Comparison of ENCODE assay signal across 37 cellular contexts in genomic region chr15:98288091-98288590, GRCh38.
"Had no signal": no experiment of that assay in that cellular context is flagged by ENCODE, and none has a peak within 500 bp of the region (broad histone marks: within the 10 kb centered on the region; RNA-seq: fewer than 3 reads in every experiment).

No MANE protein-coding gene starts in this region.

- H3K27ac ChIP-seq: adrenal gland, body of pancreas, brain microvascular endothelial cell, breast epithelium, VCaP had no signal

- H3K9me3 ChIP-seq: adrenal gland, body of pancreas, breast epithelium had no signal

- ATAC-seq: activated CD8-positive, alpha-beta T cell treated with anti-CD3 and anti-CD28 coated beads for 36 hours; activated naive CD4-positive, alpha-beta T cell treated with anti-CD3 and anti-CD28 coated beads, Interleukin-2, amount 50 U/mL, for 72 hours; activated T-cell treated with anti-CD3 and anti-CD28 coated beads, Interleukin-2, amount 50 U/mL, for 4 hours; activated T-cell treated with anti-CD3 and anti-CD28 coated beads, Interleukin-2, amount 50 U/mL, for 72 hours; activated T-helper 17 cell treated with anti-CD3 and anti-CD28 coated beads, Interleukin-2, amount 50 U/mL, for 72 hours; body of pancreas had no signal

- H3K27ac Mint-ChIP-seq: activated B cell treated with CpG ODN at 0.5 μM for 24 hours; activated CD4-positive, alpha-beta memory T cell treated with anti-CD3 and anti-CD28 coated beads for 36 hours; activated CD4-positive, alpha-beta T cell treated with anti-CD3 and anti-CD28 coated beads, Interleukin-2, amount 10 ng/mL, durations not matched to agents 24 days and 14 days; activated CD8-positive, alpha-beta T cell treated with anti-CD3 and anti-CD28 coated beads for 36 hours; activated naive CD4-positive, alpha-beta T cell treated with anti-CD3 and anti-CD28 coated beads for 36 hours; activated naive CD4-positive, alpha-beta T cell treated with anti-CD3 and anti-CD28 coated beads, Interleukin-2, amount 50 U/mL, for 72 hours; activated naive CD8-positive, alpha-beta T cell treated with anti-CD3 and anti-CD28 coated beads for 36 hours; activated T-cell treated with anti-CD3 and anti-CD28 coated beads, Interleukin-2, amount 50 U/mL, for 72 hours; activated T-helper 1 cell treated with anti-CD3 and anti-CD28 coated beads, Interleukin-12 subunit alpha, Interleukin-12 subunit beta, Interleukin-2, Interleukin-4 antibody, amounts not matched to agents 30 ng/mL and 10 ng/mL and 1 ng/mL, durations not matched to agents 14 hours and 24 hours and 36 hours; activated T-helper 17 cell treated with anti-CD3 and anti-CD28 coated beads, Interleukin-2, amount 50 U/mL, for 72 hours; T-helper 1 cell treated with Interleukin-12 subunit alpha and Interleukin-12 subunit beta and Interleukin-4 antibody, amounts not matched to agents 30 μg/mL and 1 μg/mL, for 36 hours; T-helper 2 cell treated with Interferon-gamma antibody and Interleukin-4, amounts not matched to agents 5 μg/mL and 100 μg/mL, for 36 hours had no signal

- H3K36me3 ChIP-seq: adrenal gland, brain microvascular endothelial cell, breast epithelium had no signal

- FAIRE-seq: astrocyte, TTC549 had no signal

- H3K4me3 ChIP-seq: adrenal gland, body of pancreas, breast epithelium had no signal

- H3K9me3 Mint-ChIP-seq: activated B cell treated with CpG ODN at 0.5 μM for 24 hours; activated CD4-positive, alpha-beta memory T cell treated with anti-CD3 and anti-CD28 coated beads for 36 hours; activated CD4-positive, alpha-beta T cell treated with anti-CD3 and anti-CD28 coated beads, Interleukin-2, amount 10 ng/mL, durations not matched to agents 24 days and 14 days; activated CD8-positive, alpha-beta T cell treated with anti-CD3 and anti-CD28 coated beads for 36 hours; activated naive CD4-positive, alpha-beta T cell treated with anti-CD3 and anti-CD28 coated beads for 36 hours; activated naive CD4-positive, alpha-beta T cell treated with anti-CD3 and anti-CD28 coated beads, Interleukin-2, amount 50 U/mL, for 72 hours; activated naive CD8-positive, alpha-beta T cell treated with anti-CD3 and anti-CD28 coated beads for 36 hours; activated T-cell treated with anti-CD3 and anti-CD28 coated beads, Interleukin-2, amount 50 U/mL, for 4 hours; activated T-cell treated with anti-CD3 and anti-CD28 coated beads, Interleukin-2, amount 50 U/mL, for 72 hours; activated T-helper 1 cell treated with anti-CD3 and anti-CD28 coated beads, Interleukin-12 subunit alpha, Interleukin-12 subunit beta, Interleukin-2, Interleukin-4 antibody, amounts not matched to agents 30 ng/mL and 10 ng/mL and 1 ng/mL, durations not matched to agents 14 hours and 24 hours and 36 hours; activated T-helper 17 cell treated with anti-CD3 and anti-CD28 coated beads, Interleukin-2, amount 50 U/mL, for 72 hours; T-helper 1 cell treated with Interleukin-12 subunit alpha and Interleukin-12 subunit beta and Interleukin-4 antibody, amounts not matched to agents 30 μg/mL and 1 μg/mL, for 36 hours; T-helper 2 cell treated with Interferon-gamma antibody and Interleukin-4, amounts not matched to agents 5 μg/mL and 100 μg/mL, for 36 hours had no signal

- H3K36me3 Mint-ChIP-seq: activated CD4-positive, alpha-beta memory T cell treated with anti-CD3 and anti-CD28 coated beads for 36 hours; activated naive CD4-positive, alpha-beta T cell treated with anti-CD3 and anti-CD28 coated beads, Interleukin-2, amount 50 U/mL, for 72 hours; activated naive CD8-positive, alpha-beta T cell treated with anti-CD3 and anti-CD28 coated beads for 36 hours had no signal

- H3K4me1 Mint-ChIP-seq: activated B cell treated with CpG ODN at 0.5 μM for 24 hours; activated CD4-positive, alpha-beta T cell treated with anti-CD3 and anti-CD28 coated beads, Interleukin-2, amount 10 ng/mL, durations not matched to agents 24 days and 14 days; activated naive CD8-positive, alpha-beta T cell treated with anti-CD3 and anti-CD28 coated beads for 36 hours; activated T-helper 17 cell treated with anti-CD3 and anti-CD28 coated beads, Interleukin-2, amount 50 U/mL, for 72 hours had no signal

- H3K4me3 Mint-ChIP-seq: activated B cell treated with CpG ODN at 0.5 μM for 24 hours; activated CD4-positive, alpha-beta memory T cell treated with anti-CD3 and anti-CD28 coated beads for 36 hours; activated CD4-positive, alpha-beta T cell treated with anti-CD3 and anti-CD28 coated beads, Interleukin-2, amount 10 ng/mL, durations not matched to agents 24 days and 14 days; activated CD8-positive, alpha-beta T cell treated with anti-CD3 and anti-CD28 coated beads for 36 hours; activated naive CD4-positive, alpha-beta T cell treated with anti-CD3 and anti-CD28 coated beads for 36 hours; activated naive CD8-positive, alpha-beta T cell treated with anti-CD3 and anti-CD28 coated beads for 36 hours; activated T-cell treated with anti-CD3 and anti-CD28 coated beads, Interleukin-2, amount 50 U/mL, for 4 hours; activated T-cell treated with anti-CD3 and anti-CD28 coated beads, Interleukin-2, amount 50 U/mL, for 72 hours; activated T-helper 1 cell treated with anti-CD3 and anti-CD28 coated beads, Interleukin-12 subunit alpha, Interleukin-12 subunit beta, Interleukin-2, Interleukin-4 antibody, amounts not matched to agents 30 ng/mL and 10 ng/mL and 1 ng/mL, durations not matched to agents 14 hours and 24 hours and 36 hours; activated T-helper 17 cell treated with anti-CD3 and anti-CD28 coated beads, Interleukin-2, amount 50 U/mL, for 72 hours; T-helper 1 cell treated with Interleukin-12 subunit alpha and Interleukin-12 subunit beta and Interleukin-4 antibody, amounts not matched to agents 30 μg/mL and 1 μg/mL, for 36 hours; T-helper 2 cell treated with Interferon-gamma antibody and Interleukin-4, amounts not matched to agents 5 μg/mL and 100 μg/mL, for 36 hours had no signal

- DNase-seq: activated B cell treated with CpG ODN at 0.5 μM for 24 hours; activated CD4-positive, alpha-beta memory T cell treated with anti-CD3 and anti-CD28 coated beads for 36 hours; activated CD4-positive, alpha-beta T cell treated with anti-CD3 and anti-CD28 coated beads for 4 hours; activated CD4-positive, alpha-beta T cell treated with anti-CD3 and anti-CD28 coated beads, Interleukin-2, amount 10 ng/mL, durations not matched to agents 24 days and 14 days; activated CD4-positive, alpha-beta T cell treated with anti-CD3 and anti-CD28 coated beads, Interleukin-2, amount 50 U/mL, for 1 hour; activated CD4-positive, alpha-beta T cell treated with anti-CD3 and anti-CD28 coated beads, Interleukin-2, amount 50 U/mL, for 4 hours; activated CD4-positive, CD25-positive, alpha-beta regulatory T cell treated with anti-CD3 and anti-CD28 coated beads, Interleukin-2, amount 50 U/mL, for 72 hours; activated CD8-positive, alpha-beta memory T cell treated with anti-CD3 and anti-CD28 coated beads, Interleukin-2, amount 50 U/mL, for 4 hours; activated CD8-positive, alpha-beta T cell treated with anti-CD3 and anti-CD28 coated beads for 36 hours; activated effector memory CD4-positive, alpha-beta T cell treated with anti-CD3 and anti-CD28 coated beads, Interleukin-2, amount 50 U/mL, for 16 hours; activated gamma-delta T cell treated with Interleukin-2 at 50 U/mL for 16 hours; activated naive CD4-positive, alpha-beta T cell; activated naive CD4-positive, alpha-beta T cell treated with anti-CD3 and anti-CD28 coated beads for 36 hours; activated naive CD4-positive, alpha-beta T cell treated with anti-CD3 and anti-CD28 coated beads, Interleukin-2, amount 50 U/mL, for 16 hours; activated naive CD8-positive, alpha-beta T cell treated with anti-CD3 and anti-CD28 coated beads for 36 hours; activated T-cell treated with anti-CD3 and anti-CD28 coated beads for 4 hours; activated T-cell treated with anti-CD3 and anti-CD28 coated beads, Interleukin-2, amount 50 U/mL, for 1 hour; activated T-cell treated with anti-CD3 and anti-CD28 coated beads, Interleukin-2, amount 50 U/mL, for 4 hours; activated T-cell treated with anti-CD3 and anti-CD28 coated beads, Interleukin-2, amount 50 U/mL, for 72 hours; adrenal gland; amniotic stem cell; aorta; body of pancreas; brain microvascular endothelial cell; central memory CD4-positive, alpha-beta T cell; T-helper 1 cell; T-helper 2 cell; T-helper 9 cell had no signal

- H3K27me3 ChIP-seq: brain microvascular endothelial cell had no signal

- H3K4me1 ChIP-seq: adrenal gland, breast epithelium had no signal
